Comparison of ENCODE assay signal across 1 cellular context in genomic region chr11:77375114-77375513, GRCh38.
TF ChIP-seq lines count a peak whose summit lies in the region.

No MANE protein-coding gene starts in this region.

TF ChIP-seq in WTC11, 78 proteins besides CTCF, POLR2A, EP300 and RAD21 (continued from another document):
- TF ChIP-seq PREB (CRISPR knock-in tag; IDR thresholded peaks at IDR 0.05; ENCODE audit: borderline replicate concordance), result no peak
- TF ChIP-seq JUN (CRISPR knock-in tag; IDR thresholded peaks at IDR 0.05), result no peak
- TF ChIP-seq SMAD3 (CRISPR knock-in tag; IDR thresholded peaks at IDR 0.05; ENCODE audit: borderline replicate concordance), result no peak
- TF ChIP-seq FOXP1 (CRISPR knock-in tag; IDR thresholded peaks at IDR 0.05; ENCODE audit: borderline replicate concordance), result no peak
- TF ChIP-seq E2F1 (CRISPR knock-in tag; IDR thresholded peaks at IDR 0.05), result no peak
- TF ChIP-seq AR (CRISPR knock-in tag; IDR thresholded peaks at IDR 0.05), result no peak
- TF ChIP-seq ZNF219 (CRISPR knock-in tag; IDR thresholded peaks at IDR 0.05; ENCODE audit: borderline replicate concordance), result no peak
- TF ChIP-seq ARID4B (CRISPR knock-in tag; IDR thresholded peaks at IDR 0.05; ENCODE audit: borderline replicate concordance), result no peak
- no peak for TF ChIP-seq E2F5 (CRISPR knock-in tag; IDR thresholded peaks at IDR 0.05)
TF ChIP-seq in WTC11: peak in this region for 0.
